ENCODE assay signal across 1 cellular context in genomic region chr14:70754989-70755388, GRCh38.
TF ChIP-seq lines count a peak whose summit lies in the region.

No MANE protein-coding gene starts in this region.

TF ChIP-seq in SK-N-SH, 30 proteins besides CTCF, POLR2A, EP300 and RAD21 (continued from another document):
- TF ChIP-seq MEF2A (IDR thresholded peaks at IDR 0.05; ENCODE audit: borderline replicate concordance, low read depth) (no peak), TAF1 (IDR thresholded peaks at IDR 0.05; ENCODE audit: borderline replicate concordance, low read depth, low read length) (no peak)
